ENCODE assay signal across 28 cellular contexts in the genomic region with DNA sequence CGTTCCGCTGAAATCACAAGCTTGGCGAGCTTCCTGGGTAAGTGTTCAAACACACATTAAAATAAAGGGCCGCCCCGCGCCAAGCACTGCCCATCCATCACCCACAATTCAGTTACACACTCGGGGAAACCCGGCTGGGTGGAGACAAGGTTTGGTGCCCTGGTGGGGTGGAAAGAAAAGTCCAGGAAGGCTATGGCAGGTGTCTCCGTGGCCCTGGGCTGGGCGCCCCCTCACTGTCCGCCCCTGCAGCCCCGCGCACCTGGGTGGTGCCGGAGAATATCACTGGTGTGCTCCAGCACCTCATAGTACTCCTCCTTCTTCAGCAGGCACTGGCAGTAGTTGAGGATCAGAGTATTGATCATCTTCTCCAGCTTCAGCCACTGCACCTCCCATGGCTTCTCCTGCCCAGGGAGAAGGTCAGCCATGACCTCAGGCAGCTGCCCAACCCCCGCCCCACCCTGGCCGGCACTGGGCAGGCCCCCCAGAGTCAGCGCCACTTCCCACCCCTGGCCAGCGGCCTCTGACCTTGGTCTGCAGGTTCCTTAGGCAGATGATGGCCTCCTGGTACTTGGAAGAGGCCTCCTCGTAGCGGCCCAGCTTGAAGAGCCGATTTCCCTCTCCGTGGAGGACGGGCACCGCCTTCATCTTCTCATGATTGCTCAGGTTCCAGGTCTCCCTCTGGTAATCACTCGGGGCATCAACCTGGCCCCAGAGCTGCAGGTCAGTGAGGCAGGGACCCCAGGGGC. TPM values are rescaled to one million over a fixed set of nuclear protein-coding genes. Genes with fewer than 3 reads are reported as not detected.
"Had no signal": no experiment of that assay in that cellular context is flagged by ENCODE, and none has a peak within 500 bp of the region (broad histone marks: within the 10 kb centered on the region; RNA-seq: fewer than 3 reads in every experiment).

No MANE protein-coding gene starts in this region.

- H3K4me1 Mint-ChIP-seq: nephron had no signal

- H3K36me3 Mint-ChIP-seq: stimulated activated memory B cell treated with anti-CD40 and anti-IgM and Interleukin-4, amounts not matched to agents 10 μg/mL and 1 μg/mL and 100 μg/mL, for 72 hours had no signal

- DNase-seq: activated CD4-positive, alpha-beta T cell treated with anti-CD3 and anti-CD28 coated beads for 1 hour; activated naive CD4-positive, alpha-beta T cell; activated T-cell treated with anti-CD3 and anti-CD28 coated beads, Interleukin-2, amount 50 U/mL, for 4 hours; effector CD8-positive, alpha-beta T cell; erythroblast; gastrocnemius medialis; glutamatergic neuron; hippocampal formation; left cardiac atrium; left ventricle myocardium superior; pancreas; psoas muscle; sigmoid colon; thyroid gland; upper lobe of left lung had no signal

- H3K27ac Mint-ChIP-seq: activated CD8-positive, alpha-beta T cell treated with anti-CD3 and anti-CD28 coated beads for 36 hours; nephron; stimulated activated memory B cell treated with anti-CD40 and anti-IgM and Interleukin-4, amounts not matched to agents 10 μg/mL and 1 μg/mL and 100 μg/mL, for 72 hours; WTC11 had no signal

- H3K4me3 ChIP-seq: breast epithelium, gastrocnemius medialis, pancreas, psoas muscle, sigmoid colon, thyroid gland, upper lobe of left lung, vagina had no signal

- H3K36me3 ChIP-seq: breast epithelium, gastrocnemius medialis, pancreas, sigmoid colon, thyroid gland, upper lobe of left lung, vagina had no signal

- H3K9me3 ChIP-seq: gastrocnemius medialis, pancreas, thyroid gland, vagina had no signal

- H3K4me3 Mint-ChIP-seq: activated CD8-positive, alpha-beta T cell treated with anti-CD3 and anti-CD28 coated beads for 36 hours; nephron; stimulated activated memory B cell treated with anti-CD40 and anti-IgM and Interleukin-4, amounts not matched to agents 10 μg/mL and 1 μg/mL and 100 μg/mL, for 72 hours; WTC11 had no signal

- ATAC-seq: gastrocnemius medialis, left cardiac atrium, left ventricle myocardium superior, psoas muscle, WTC11 had no signal

- H3K4me1 ChIP-seq: breast epithelium, gastrocnemius medialis, pancreas, psoas muscle, thyroid gland, vagina had no signal

- H3K27me3 ChIP-seq: gastrocnemius medialis, pancreas, thyroid gland, upper lobe of left lung, vagina had no signal

RNA-seq across cellular contexts. Expression of a gene that starts 8.4 kb away (rescaled TPM):
- total RNA-seq: activated CD4-positive, alpha-beta T cell treated with anti-CD3 and anti-CD28 coated beads, Interleukin-2, amount 10 ng/mL, durations not matched to agents 7 days and 5 days; activated CD8-positive, alpha-beta T cell treated with anti-CD3 and anti-CD28 coated beads for 36 hours; activated naive CD4-positive, alpha-beta T cell treated with anti-CD3 and anti-CD28 coated beads, Interleukin-2, amount 50 U/mL, for 72 hours; activated T-cell treated with anti-CD3 and anti-CD28 coated beads, Interleukin-2, amount 50 U/mL, for 4 hours; activated T-helper 17 cell treated with anti-CD3 and anti-CD28 coated beads, Interleukin-2, amount 50 U/mL, for 72 hours; breast epithelium; dermis blood vessel endothelial cell; gastrocnemius medialis; left cardiac atrium; left ventricle myocardium superior; lung microvascular endothelial cell; mesenteric fat pad; mucosa of gallbladder; pancreas; psoas muscle; sigmoid colon; thyroid gland; upper lobe of left lung; vagina had no signal

RNA-seq across cellular contexts. Expression of a gene that starts 17.7 kb away (rescaled TPM):
- total RNA-seq: left ventricle myocardium superior, mesenteric fat pad, sigmoid colon, thyroid gland had no signal
